Comparison of ENCODE assay signal across 25 cellular contexts in the genomic region with DNA sequence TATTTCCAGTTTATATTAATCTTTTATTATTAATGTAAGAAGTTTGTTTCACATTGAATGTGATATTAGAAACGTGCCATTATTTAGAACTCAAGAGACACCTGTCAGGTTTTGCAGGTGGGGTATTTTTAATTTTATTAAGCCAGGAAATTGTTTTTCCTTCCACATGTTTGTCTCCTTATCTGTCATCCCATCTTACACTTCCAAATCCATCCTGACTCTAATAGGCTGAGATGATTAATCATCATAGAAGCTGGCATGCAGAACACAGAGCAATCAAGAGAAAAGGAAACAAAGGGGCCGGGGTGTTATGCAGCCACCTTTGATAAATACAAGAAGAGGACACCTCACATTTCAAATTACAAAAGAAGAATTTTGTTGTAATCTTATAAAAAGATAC.
"Had no signal": no experiment of that assay in that cellular context is flagged by ENCODE, and none has a peak within 500 bp of the region (broad histone marks: within the 10 kb centered on the region; RNA-seq: fewer than 3 reads in every experiment).

No MANE protein-coding gene starts in this region.

- H3K4me1 ChIP-seq: breast epithelium, SJSA1 had no signal

- H3K27ac ChIP-seq: breast epithelium, coronary artery, KMS-11, SJSA1 had no signal

- DNase-seq: activated B cell treated with CpG ODN at 0.5 μM for 24 hours; activated CD4-positive, alpha-beta T cell treated with anti-CD3 and anti-CD28 coated beads for 1 hour; activated CD4-positive, alpha-beta T cell treated with anti-CD3 and anti-CD28 coated beads, Interleukin-2, amount 10 ng/mL, durations not matched to agents 24 days and 14 days; activated CD4-positive, alpha-beta T cell treated with anti-CD3 and anti-CD28 coated beads, Interleukin-2, amount 50 U/mL, for 48 hours; activated CD8-positive, alpha-beta memory T cell treated with anti-CD3 and anti-CD28 coated beads, Interleukin-2, amount 10 ng/mL, durations not matched to agents 7 days and 5 days; activated effector memory CD4-positive, alpha-beta T cell treated with Interleukin-2 at 50 U/mL for 16 hours; activated naive CD4-positive, alpha-beta T cell; activated T-cell treated with anti-CD3 and anti-CD28 coated beads, Interleukin-2, amount 50 U/mL, for 24 hours; aorta; central memory CD4-positive, alpha-beta T cell; NCI-H1092 treated with DMSO at 0.1 percent for 48 hours; NCI-H1694 treated with DMSO at 0.1 percent for 48 hours; NCI-H2029 treated with DMSO at 0.1 percent for 48 hours; NCI-H2171; NCI-H2227 treated with DMSO at 0.1 percent for 48 hours; NCI-H526 treated with DMSO at 0.1 percent for 48 hours; PC-3; SHP77; T-cell; T-helper 2 cell; T1000 had no signal

- H3K4me3 ChIP-seq: breast epithelium, coronary artery, SJSA1 had no signal

- H3K27me3 ChIP-seq: breast epithelium had no signal

- ATAC-seq: activated CD8-positive, alpha-beta memory T cell treated with anti-CD3 and anti-CD28 coated beads, Interleukin-2, amount 10 ng/mL, durations not matched to agents 7 days and 5 days; PC-3; T-cell had no signal

- H3K36me3 ChIP-seq: breast epithelium, SJSA1 had no signal

- H3K9me3 ChIP-seq: breast epithelium, SJSA1 had no signal
